3 cellular contexts compared by ENCODE assay signal in the genomic region with DNA sequence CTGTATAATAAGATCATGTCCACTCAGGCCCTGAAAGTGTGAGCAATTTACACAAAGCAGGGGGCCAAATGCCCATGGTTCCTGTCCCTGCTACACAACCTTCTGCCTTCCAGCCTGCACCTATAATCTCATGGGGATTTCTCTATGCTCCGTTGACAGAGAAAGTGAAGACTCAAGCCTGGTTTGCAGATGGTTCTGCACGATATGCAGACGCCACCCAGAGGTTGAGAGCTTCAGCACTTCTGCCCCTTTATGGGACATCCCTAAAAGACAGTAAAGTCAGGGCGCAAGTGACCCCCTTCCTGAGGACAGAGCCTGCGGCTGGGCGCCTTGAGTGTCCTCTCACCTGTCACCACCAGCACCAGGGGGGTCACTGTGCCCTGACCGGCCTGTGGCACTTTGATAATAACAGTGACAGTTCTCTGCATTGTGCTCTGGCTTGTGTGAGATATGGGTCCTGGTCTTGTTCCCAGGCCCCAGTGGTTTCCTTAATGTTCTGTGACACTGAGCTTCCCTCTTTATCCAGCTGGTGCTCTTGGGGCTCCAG.
TF ChIP-seq lines count a peak whose summit lies in the region.

No MANE protein-coding gene starts in this region.

TF ChIP-seq in SK-N-SH treated with all-trans-retinoic acid at 6 μM for 48 hours, 23 proteins besides CTCF, POLR2A, EP300 and RAD21:
- TF ChIP-seq, protein P1, sequence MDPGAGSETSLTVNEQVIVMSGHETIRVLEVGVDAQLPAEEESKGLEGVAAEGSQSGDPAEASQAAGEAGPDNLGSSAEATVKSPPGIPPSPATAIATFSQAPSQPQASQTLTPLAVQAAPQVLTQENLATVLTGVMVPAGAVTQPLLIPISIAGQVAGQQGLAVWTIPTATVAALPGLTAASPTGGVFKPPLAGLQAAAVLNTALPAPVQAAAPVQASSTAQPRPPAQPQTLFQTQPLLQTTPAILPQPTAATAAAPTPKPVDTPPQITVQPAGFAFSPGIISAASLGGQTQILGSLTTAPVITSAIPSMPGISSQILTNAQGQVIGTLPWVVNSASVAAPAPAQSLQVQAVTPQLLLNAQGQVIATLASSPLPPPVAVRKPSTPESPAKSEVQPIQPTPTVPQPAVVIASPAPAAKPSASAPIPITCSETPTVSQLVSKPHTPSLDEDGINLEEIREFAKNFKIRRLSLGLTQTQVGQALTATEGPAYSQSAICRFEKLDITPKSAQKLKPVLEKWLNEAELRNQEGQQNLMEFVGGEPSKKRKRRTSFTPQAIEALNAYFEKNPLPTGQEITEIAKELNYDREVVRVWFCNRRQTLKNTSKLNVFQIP (CRISPR knock-in tag; IDR thresholded peaks at IDR 0.05; ENCODE audit: borderline replicate concordance, low read depth), result no peak
- TF ChIP-seq CSDC2 (CRISPR knock-in tag; IDR thresholded peaks at IDR 0.05) (no peak), ESRRG (CRISPR knock-in tag; IDR thresholded peaks at IDR 0.05) (no peak), BACH2 (CRISPR knock-in tag; IDR thresholded peaks at IDR 0.05; ENCODE audit: borderline replicate concordance) (no peak), RARB (CRISPR knock-in tag; IDR thresholded peaks at IDR 0.05) (no peak), ZNF8 (CRISPR knock-in tag; IDR thresholded peaks at IDR 0.05) (no peak), TCF4 (CRISPR knock-in tag; IDR thresholded peaks at IDR 0.05; ENCODE audit: borderline replicate concordance) (no peak), ISL1 (CRISPR knock-in tag; IDR thresholded peaks at IDR 0.05) (no peak)
- TF ChIP-seq, protein P2, sequence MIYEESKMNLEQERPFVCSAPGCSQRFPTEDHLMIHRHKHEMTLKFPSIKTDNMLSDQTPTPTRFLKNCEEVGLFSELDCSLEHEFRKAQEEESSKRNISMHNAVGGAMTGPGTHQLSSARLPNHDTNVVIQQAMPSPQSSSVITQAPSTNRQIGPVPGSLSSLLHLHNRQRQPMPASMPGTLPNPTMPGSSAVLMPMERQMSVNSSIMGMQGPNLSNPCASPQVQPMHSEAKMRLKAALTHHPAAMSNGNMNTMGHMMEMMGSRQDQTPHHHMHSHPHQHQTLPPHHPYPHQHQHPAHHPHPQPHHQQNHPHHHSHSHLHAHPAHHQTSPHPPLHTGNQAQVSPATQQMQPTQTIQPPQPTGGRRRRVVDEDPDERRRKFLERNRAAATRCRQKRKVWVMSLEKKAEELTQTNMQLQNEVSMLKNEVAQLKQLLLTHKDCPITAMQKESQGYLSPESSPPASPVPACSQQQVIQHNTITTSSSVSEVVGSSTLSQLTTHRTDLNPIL (CRISPR knock-in tag; IDR thresholded peaks at IDR 0.05; ENCODE audit: low read depth), result no peak
- TF ChIP-seq, protein P3, sequence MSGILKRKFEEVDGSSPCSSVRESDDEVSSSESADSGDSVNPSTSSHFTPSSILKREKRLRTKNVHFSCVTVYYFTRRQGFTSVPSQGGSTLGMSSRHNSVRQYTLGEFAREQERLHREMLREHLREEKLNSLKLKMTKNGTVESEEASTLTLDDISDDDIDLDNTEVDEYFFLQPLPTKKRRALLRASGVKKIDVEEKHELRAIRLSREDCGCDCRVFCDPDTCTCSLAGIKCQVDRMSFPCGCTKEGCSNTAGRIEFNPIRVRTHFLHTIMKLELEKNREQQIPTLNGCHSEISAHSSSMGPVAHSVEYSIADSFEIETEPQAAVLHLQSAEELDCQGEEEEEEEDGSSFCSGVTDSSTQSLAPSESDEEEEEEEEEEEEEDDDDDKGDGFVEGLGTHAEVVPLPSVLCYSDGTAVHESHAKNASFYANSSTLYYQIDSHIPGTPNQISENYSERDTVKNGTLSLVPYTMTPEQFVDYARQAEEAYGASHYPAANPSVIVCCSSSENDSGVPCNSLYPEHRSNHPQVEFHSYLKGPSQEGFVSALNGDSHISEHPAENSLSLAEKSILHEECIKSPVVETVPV (CRISPR knock-in tag; IDR thresholded peaks at IDR 0.05), result no peak

TF ChIP-seq in SK-N-SH, 30 proteins besides CTCF, POLR2A, EP300 and RAD21 (continues in another document):
- TF ChIP-seq POLR2AphosphoS5 (IDR thresholded peaks at IDR 0.05; ENCODE audit: low read depth, low read length), result no peak
- TF ChIP-seq GABPA (IDR thresholded peaks at IDR 0.05; ENCODE audit: low read depth), result no peak
- TF ChIP-seq, protein P4, sequence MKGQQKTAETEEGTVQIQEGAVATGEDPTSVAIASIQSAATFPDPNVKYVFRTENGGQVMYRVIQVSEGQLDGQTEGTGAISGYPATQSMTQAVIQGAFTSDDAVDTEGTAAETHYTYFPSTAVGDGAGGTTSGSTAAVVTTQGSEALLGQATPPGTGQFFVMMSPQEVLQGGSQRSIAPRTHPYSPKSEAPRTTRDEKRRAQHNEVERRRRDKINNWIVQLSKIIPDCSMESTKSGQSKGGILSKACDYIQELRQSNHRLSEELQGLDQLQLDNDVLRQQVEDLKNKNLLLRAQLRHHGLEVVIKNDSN (IDR thresholded peaks at IDR 0.05; ENCODE audit: borderline replicate concordance, low read depth), result no peak
- no peak for TF ChIP-seq FOXM1 (IDR thresholded peaks at IDR 0.05; ENCODE audit: low read depth)
- TF ChIP-seq NFIC (IDR thresholded peaks at IDR 0.05; ENCODE audit: borderline replicate concordance), result no peak
- no peak for TF ChIP-seq NRF1 (IDR thresholded peaks at IDR 0.05; ENCODE audit: low read depth, low read length)
- no peak for TF ChIP-seq MEF2A (IDR thresholded peaks at IDR 0.05; ENCODE audit: borderline replicate concordance, low read depth)
- TF ChIP-seq RCOR1 (IDR thresholded peaks at IDR 0.05; ENCODE audit: low read length), result no peak
- TF ChIP-seq YY1 (IDR thresholded peaks at IDR 0.05; ENCODE audit: low read depth), result no peak
- TF ChIP-seq, protein P5, sequence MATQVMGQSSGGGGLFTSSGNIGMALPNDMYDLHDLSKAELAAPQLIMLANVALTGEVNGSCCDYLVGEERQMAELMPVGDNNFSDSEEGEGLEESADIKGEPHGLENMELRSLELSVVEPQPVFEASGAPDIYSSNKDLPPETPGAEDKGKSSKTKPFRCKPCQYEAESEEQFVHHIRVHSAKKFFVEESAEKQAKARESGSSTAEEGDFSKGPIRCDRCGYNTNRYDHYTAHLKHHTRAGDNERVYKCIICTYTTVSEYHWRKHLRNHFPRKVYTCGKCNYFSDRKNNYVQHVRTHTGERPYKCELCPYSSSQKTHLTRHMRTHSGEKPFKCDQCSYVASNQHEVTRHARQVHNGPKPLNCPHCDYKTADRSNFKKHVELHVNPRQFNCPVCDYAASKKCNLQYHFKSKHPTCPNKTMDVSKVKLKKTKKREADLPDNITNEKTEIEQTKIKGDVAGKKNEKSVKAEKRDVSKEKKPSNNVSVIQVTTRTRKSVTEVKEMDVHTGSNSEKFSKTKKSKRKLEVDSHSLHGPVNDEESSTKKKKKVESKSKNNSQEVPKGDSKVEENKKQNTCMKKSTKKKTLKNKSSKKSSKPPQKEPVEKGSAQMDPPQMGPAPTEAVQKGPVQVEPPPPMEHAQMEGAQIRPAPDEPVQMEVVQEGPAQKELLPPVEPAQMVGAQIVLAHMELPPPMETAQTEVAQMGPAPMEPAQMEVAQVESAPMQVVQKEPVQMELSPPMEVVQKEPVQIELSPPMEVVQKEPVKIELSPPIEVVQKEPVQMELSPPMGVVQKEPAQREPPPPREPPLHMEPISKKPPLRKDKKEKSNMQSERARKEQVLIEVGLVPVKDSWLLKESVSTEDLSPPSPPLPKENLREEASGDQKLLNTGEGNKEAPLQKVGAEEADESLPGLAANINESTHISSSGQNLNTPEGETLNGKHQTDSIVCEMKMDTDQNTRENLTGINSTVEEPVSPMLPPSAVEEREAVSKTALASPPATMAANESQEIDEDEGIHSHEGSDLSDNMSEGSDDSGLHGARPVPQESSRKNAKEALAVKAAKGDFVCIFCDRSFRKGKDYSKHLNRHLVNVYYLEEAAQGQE (IDR thresholded peaks at IDR 0.05; ENCODE audit: low read depth, low read length), result no peak
- no peak for TF ChIP-seq RXRA (IDR thresholded peaks at IDR 0.05; ENCODE audit: borderline replicate concordance, low read depth)
- TF ChIP-seq, protein P6, sequence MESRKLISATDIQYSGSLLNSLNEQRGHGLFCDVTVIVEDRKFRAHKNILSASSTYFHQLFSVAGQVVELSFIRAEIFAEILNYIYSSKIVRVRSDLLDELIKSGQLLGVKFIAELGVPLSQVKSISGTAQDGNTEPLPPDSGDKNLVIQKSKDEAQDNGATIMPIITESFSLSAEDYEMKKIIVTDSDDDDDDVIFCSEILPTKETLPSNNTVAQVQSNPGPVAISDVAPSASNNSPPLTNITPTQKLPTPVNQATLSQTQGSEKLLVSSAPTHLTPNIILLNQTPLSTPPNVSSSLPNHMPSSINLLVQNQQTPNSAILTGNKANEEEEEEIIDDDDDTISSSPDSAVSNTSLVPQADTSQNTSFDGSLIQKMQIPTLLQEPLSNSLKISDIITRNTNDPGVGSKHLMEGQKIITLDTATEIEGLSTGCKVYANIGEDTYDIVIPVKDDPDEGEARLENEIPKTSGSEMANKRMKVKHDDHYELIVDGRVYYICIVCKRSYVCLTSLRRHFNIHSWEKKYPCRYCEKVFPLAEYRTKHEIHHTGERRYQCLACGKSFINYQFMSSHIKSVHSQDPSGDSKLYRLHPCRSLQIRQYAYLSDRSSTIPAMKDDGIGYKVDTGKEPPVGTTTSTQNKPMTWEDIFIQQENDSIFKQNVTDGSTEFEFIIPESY (IDR thresholded peaks at IDR 0.05; ENCODE audit: borderline replicate concordance, low read depth), result no peak
- TF ChIP-seq, protein P7, sequence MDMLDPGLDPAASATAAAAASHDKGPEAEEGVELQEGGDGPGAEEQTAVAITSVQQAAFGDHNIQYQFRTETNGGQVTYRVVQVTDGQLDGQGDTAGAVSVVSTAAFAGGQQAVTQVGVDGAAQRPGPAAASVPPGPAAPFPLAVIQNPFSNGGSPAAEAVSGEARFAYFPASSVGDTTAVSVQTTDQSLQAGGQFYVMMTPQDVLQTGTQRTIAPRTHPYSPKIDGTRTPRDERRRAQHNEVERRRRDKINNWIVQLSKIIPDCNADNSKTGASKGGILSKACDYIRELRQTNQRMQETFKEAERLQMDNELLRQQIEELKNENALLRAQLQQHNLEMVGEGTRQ (IDR thresholded peaks at IDR 0.05; ENCODE audit: borderline replicate concordance, low read depth, low read length), result no peak

TF ChIP-seq in GM12878, 131 proteins besides CTCF, POLR2A, EP300 and RAD21:
- TF ChIP-seq SMC3 (IDR thresholded peaks at IDR 0.05; ENCODE audit: borderline replicate concordance, low read length) (peak; percentile 20; the same call in 1 of the 2 replicates), TARDBP (IDR thresholded peaks at IDR 0.05; ENCODE audit: borderline replicate concordance) (no peak), NFIC (IDR thresholded peaks at IDR 0.05; ENCODE audit: low read depth, low read length) (no peak)
- TF ChIP-seq, protein P8, sequence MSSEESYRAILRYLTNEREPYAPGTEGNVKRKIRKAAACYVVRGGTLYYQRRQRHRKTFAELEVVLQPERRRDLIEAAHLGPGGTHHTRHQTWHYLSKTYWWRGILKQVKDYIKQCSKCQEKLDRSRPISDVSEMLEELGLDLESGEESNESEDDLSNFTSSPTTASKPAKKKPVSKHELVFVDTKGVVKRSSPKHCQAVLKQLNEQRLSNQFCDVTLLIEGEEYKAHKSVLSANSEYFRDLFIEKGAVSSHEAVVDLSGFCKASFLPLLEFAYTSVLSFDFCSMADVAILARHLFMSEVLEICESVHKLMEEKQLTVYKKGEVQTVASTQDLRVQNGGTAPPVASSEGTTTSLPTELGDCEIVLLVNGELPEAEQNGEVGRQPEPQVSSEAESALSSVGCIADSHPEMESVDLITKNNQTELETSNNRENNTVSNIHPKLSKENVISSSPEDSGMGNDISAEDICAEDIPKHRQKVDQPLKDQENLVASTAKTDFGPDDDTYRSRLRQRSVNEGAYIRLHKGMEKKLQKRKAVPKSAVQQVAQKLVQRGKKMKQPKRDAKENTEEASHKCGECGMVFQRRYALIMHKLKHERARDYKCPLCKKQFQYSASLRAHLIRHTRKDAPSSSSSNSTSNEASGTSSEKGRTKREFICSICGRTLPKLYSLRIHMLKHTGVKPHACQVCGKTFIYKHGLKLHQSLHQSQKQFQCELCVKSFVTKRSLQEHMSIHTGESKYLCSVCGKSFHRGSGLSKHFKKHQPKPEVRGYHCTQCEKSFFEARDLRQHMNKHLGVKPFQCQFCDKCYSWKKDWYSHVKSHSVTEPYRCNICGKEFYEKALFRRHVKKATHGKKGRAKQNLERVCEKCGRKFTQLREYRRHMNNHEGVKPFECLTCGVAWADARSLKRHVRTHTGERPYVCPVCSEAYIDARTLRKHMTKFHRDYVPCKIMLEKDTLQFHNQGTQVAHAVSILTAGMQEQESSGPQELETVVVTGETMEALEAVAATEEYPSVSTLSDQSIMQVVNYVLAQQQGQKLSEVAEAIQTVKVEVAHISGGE (CRISPR knock-in tag; IDR thresholded peaks at IDR 0.05), result no peak
